Comparison of ENCODE assay signal across 15 cellular contexts in genomic region chrX:150765782-150766350, GRCh38.
DNase-seq lines count a peak whose midpoint lies in the region; ATAC-seq and TF ChIP-seq lines count a peak whose summit lies in the region.
"Had no signal": no experiment of that assay in that cellular context is flagged by ENCODE, and none has a peak within 500 bp of the region (broad histone marks: within the 10 kb centered on the region; RNA-seq: fewer than 3 reads in every experiment).

No MANE protein-coding gene starts in this region.

- no peaks in the 10 kb centered on the region; the same call in 2 of the 3 replicates for H3K36me3 Mint-ChIP-seq in GM23338 (ENCODE audit: low read depth)

- no peaks in the 10 kb centered on the region for H4K20me1 ChIP-seq in GM23338 (replicated peaks; ENCODE audit: insufficient read depth)

- TF ChIP-seq POLR2A in suprapubic skin (IDR thresholded peaks at IDR 0.05): no peak

- DNase-seq in GM23338 (ENCODE audit: low spot score) (peak; percentile 29), islet precursor cell (peak; percentile 51), trophoblast cell (peak; percentile 3 to 8), suprapubic skin (ENCODE audit: low spot score in 2 of 2) (no peak), NCI-H1436 treated with DMSO at 0.1 percent for 48 hours (lab: John Stamatoyannopoulos, UW) (no peak), NK-92 (lab: John Stamatoyannopoulos, UW; ENCODE audit: unreplicated experiment) (no peak)
- DNase-seq: Calu3; CD8-positive, alpha-beta T cell; HCEC 1CT; HFFc6; IMR-90 had no signal

- no peaks in the 10 kb centered on the region for H3K9me3 ChIP-seq in HUES6 (ENCODE audit: control insufficient read depth, insufficient read depth, low read depth, low read length)
- H3K9me3 ChIP-seq in trophoblast cell (ENCODE audit: insufficient read depth, low read depth, low read length): no peaks in the 10 kb centered on the region
- H3K9me3 ChIP-seq in suprapubic skin: no peaks in the 10 kb centered on the region
- H3K9me3 ChIP-seq: BLaER1 treated with 17β-estradiol and CSF1 and Interleukin-3, amounts not matched to agents 10 nM and 100 nM had no signal

- H3K9ac ChIP-seq in HUES6 (ENCODE audit: low read length) (peak overlapping the region; percentile 5), trophoblast cell (ENCODE audit: low read length) (no peak overlapping the region)
- H3K9ac ChIP-seq: BLaER1 treated with 17β-estradiol and CSF1 and Interleukin-3, amounts not matched to agents 10 nM and 100 nM had no signal

- H3K4me1 Mint-ChIP-seq in GM23338: peaks cover 12% of the 10 kb centered on the region
- H3K4me1 Mint-ChIP-seq: B cell had no signal

- no peaks in the 10 kb centered on the region for H3K79me1 ChIP-seq in trophoblast cell (ENCODE audit: low read length)

- H3K4me3 ChIP-seq in GM23338: no peak overlapping the region
- no peak overlapping the region; the same call in 1 of the 2 replicates for H3K4me3 ChIP-seq in HUES6 (ENCODE audit: low read depth, low read length)
- H3K4me3 ChIP-seq in trophoblast cell (ENCODE audit: low read depth, low read length): no peak overlapping the region
- H3K4me3 ChIP-seq in suprapubic skin: no peak overlapping the region
- H3K4me3 ChIP-seq: BLaER1 treated with 17β-estradiol and CSF1 and Interleukin-3, amounts not matched to agents 10 nM and 100 nM; K562 had no signal

- H4K12ac ChIP-seq in trophoblast cell (ENCODE audit: low read depth, low read length): no peak overlapping the region

- no peaks in the 10 kb centered on the region for H3K79me2 ChIP-seq in GM23338 (replicated peaks; ENCODE audit: insufficient read depth)
- no peaks in the 10 kb centered on the region for H3K79me2 ChIP-seq in trophoblast cell (ENCODE audit: control insufficient read depth, insufficient read depth, low read length, poor library complexity)

- H3K27me3 ChIP-seq in GM23338 (ENCODE audit: insufficient read depth) (no peaks in the 10 kb centered on the region), HUES6 (ENCODE audit: control insufficient read depth, insufficient read depth, low read length) (no peaks in the 10 kb centered on the region), trophoblast cell (ENCODE audit: insufficient read depth, low read length) (no peaks in the 10 kb centered on the region), suprapubic skin (no peaks in the 10 kb centered on the region)
- H3K27me3 ChIP-seq: BLaER1 treated with 17β-estradiol and CSF1 and Interleukin-3, amounts not matched to agents 10 nM and 100 nM had no signal

- H3K4me1 ChIP-seq in GM23338 (ENCODE audit: insufficient read depth): peaks cover 2% of the 10 kb centered on the region; the same call in 1 of the 2 replicates
- peaks cover 30% of the 10 kb centered on the region for H3K4me1 ChIP-seq in HUES6 (ENCODE audit: control insufficient read depth, insufficient read depth, low read length)
- peaks cover 0 to 8% of the 10 kb centered on the region in 2 experiments for H3K4me1 ChIP-seq in trophoblast cell (ENCODE audit: control insufficient read depth in 1 of 2, insufficient read depth in 2 of 2, low read length in 2 of 2)
- peaks cover 16% of the 10 kb centered on the region for H3K4me1 ChIP-seq in suprapubic skin

- no peak overlapping the region for H4K8ac ChIP-seq in trophoblast cell (ENCODE audit: low read depth, low read length)

- H2AK5ac ChIP-seq in trophoblast cell (ENCODE audit: low read length): no peak overlapping the region

- TF ChIP-seq EP300 in suprapubic skin (IDR thresholded peaks at IDR 0.05): no peak

- H3K36me3 ChIP-seq in GM23338 (ENCODE audit: insufficient read depth) (no peaks in the 10 kb centered on the region), HUES6 (ENCODE audit: control insufficient read depth, insufficient read depth, low read length) (peaks cover 8% of the 10 kb centered on the region; the same call in 1 of the 2 replicates), trophoblast cell (ENCODE audit: control insufficient read depth in 1 of 2, insufficient read depth in 2 of 2, low read length in 2 of 2) (peaks cover 3 to 14% of the 10 kb centered on the region in 2 experiments), suprapubic skin (no peaks in the 10 kb centered on the region)

- WGBS in trophoblast cell (ENCODE audit: extremely low coverage, insufficient coverage, insufficient read length): no CpG with 5 or more reads among the region's 19 CpGs
- WGBS in suprapubic skin: 83% methylated on average over 19 of the region's 19 CpGs

- no peaks in the 10 kb centered on the region for H3K9me2 ChIP-seq in GM23338 (ENCODE audit: insufficient read depth)

- H3K23ac ChIP-seq in trophoblast cell (ENCODE audit: low read length): no peak overlapping the region

- H3K4me2 ChIP-seq in GM23338 (no peak overlapping the region), trophoblast cell (ENCODE audit: low read length) (no peak overlapping the region)

- H3K27ac Mint-ChIP-seq in GM23338: no peak overlapping the region
- H3K27ac Mint-ChIP-seq: B cell; CD8-positive, alpha-beta T cell had no signal

- H3K18ac ChIP-seq in trophoblast cell (ENCODE audit: low read length): no peak overlapping the region

- H3K27ac ChIP-seq in GM23338 (ENCODE audit: low read depth) (no peak overlapping the region), HUES6 (ENCODE audit: low read depth, low read length) (no peak overlapping the region), trophoblast cell (ENCODE audit: low read depth, low read length) (no peak overlapping the region), suprapubic skin (no peak overlapping the region)
- H3K27ac ChIP-seq: BLaER1 treated with 17β-estradiol and CSF1 and Interleukin-3, amounts not matched to agents 10 nM and 100 nM had no signal

- H2AFZ ChIP-seq in GM23338: no peak overlapping the region
- H2AFZ ChIP-seq in trophoblast cell (ENCODE audit: insufficient read depth, low read length, poor library complexity): no peak overlapping the region

- no peak overlapping the region for H3K4me3 Mint-ChIP-seq in GM23338
- H3K4me3 Mint-ChIP-seq: B cell; CD8-positive, alpha-beta T cell; HFFc6 had no signal

- TF ChIP-seq CTCF in GM23338 (conservative IDR thresholded peaks at IDR 0.05; ENCODE audit: low read depth in 2 of 2): no peak
- TF ChIP-seq CTCF in suprapubic skin (IDR thresholded peaks at IDR 0.05): no peak

- H3K27me3 Mint-ChIP-seq in GM23338 (ENCODE audit: insufficient read depth, low read depth, poor library complexity): peaks cover 3% of the 10 kb centered on the region
- H3K27me3 Mint-ChIP-seq: B cell had no signal

- H4K91ac ChIP-seq in trophoblast cell (ENCODE audit: low read depth, low read length): no peak overlapping the region

- H3K9me3 Mint-ChIP-seq in GM23338: no peaks in the 10 kb centered on the region
- H3K9me3 Mint-ChIP-seq: CD8-positive, alpha-beta T cell; HFFc6 had no signal

- H3K4ac ChIP-seq in trophoblast cell (ENCODE audit: low read depth, low read length): no peak overlapping the region

- H2BK5ac ChIP-seq in trophoblast cell (ENCODE audit: low read depth, low read length, poor library complexity): no peak overlapping the region

- no peak overlapping the region for H2BK120ac ChIP-seq in trophoblast cell (ENCODE audit: insufficient read depth, low read length, poor library complexity)

- no peaks in the 10 kb centered on the region for H3F3A ChIP-seq in GM23338 (replicated peaks; ENCODE audit: low read depth)

- peak; percentile 34 for ATAC-seq in GM23338
- ATAC-seq: CD8-positive, alpha-beta T cell had no signal

- no peak overlapping the region for H2BK12ac ChIP-seq in trophoblast cell (ENCODE audit: low read length)

- H3K14ac ChIP-seq in trophoblast cell (ENCODE audit: low read length): no peak overlapping the region

TF ChIP-seq in GM23338, 12 proteins besides CTCF, POLR2A, EP300 and RAD21 (continues in another document):
- TF ChIP-seq JUNB (IDR thresholded peaks at IDR 0.05; ENCODE audit: unreplicated experiment) (no peak), EZH2phosphoT487 (IDR thresholded peaks at IDR 0.05; ENCODE audit: unreplicated experiment) (no peak), POLR2AphosphoS5 (IDR thresholded peaks at IDR 0.05; ENCODE audit: low read depth) (no peak), NANOG (IDR thresholded peaks at IDR 0.05; ENCODE audit: borderline replicate concordance) (no peak), CREB1 (CRISPR knock-in tag; IDR thresholded peaks at IDR 0.05; ENCODE audit: low read depth) (no peak), ZNF114 (CRISPR knock-in tag; IDR thresholded peaks at IDR 0.05) (no peak), STAT1 (IDR thresholded peaks at IDR 0.05; ENCODE audit: unreplicated experiment) (no peak), ETS1 (IDR thresholded peaks at IDR 0.05) (no peak)
- TF ChIP-seq, protein P1, sequence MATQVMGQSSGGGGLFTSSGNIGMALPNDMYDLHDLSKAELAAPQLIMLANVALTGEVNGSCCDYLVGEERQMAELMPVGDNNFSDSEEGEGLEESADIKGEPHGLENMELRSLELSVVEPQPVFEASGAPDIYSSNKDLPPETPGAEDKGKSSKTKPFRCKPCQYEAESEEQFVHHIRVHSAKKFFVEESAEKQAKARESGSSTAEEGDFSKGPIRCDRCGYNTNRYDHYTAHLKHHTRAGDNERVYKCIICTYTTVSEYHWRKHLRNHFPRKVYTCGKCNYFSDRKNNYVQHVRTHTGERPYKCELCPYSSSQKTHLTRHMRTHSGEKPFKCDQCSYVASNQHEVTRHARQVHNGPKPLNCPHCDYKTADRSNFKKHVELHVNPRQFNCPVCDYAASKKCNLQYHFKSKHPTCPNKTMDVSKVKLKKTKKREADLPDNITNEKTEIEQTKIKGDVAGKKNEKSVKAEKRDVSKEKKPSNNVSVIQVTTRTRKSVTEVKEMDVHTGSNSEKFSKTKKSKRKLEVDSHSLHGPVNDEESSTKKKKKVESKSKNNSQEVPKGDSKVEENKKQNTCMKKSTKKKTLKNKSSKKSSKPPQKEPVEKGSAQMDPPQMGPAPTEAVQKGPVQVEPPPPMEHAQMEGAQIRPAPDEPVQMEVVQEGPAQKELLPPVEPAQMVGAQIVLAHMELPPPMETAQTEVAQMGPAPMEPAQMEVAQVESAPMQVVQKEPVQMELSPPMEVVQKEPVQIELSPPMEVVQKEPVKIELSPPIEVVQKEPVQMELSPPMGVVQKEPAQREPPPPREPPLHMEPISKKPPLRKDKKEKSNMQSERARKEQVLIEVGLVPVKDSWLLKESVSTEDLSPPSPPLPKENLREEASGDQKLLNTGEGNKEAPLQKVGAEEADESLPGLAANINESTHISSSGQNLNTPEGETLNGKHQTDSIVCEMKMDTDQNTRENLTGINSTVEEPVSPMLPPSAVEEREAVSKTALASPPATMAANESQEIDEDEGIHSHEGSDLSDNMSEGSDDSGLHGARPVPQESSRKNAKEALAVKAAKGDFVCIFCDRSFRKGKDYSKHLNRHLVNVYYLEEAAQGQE (IDR thresholded peaks at IDR 0.05; ENCODE audit: unreplicated experiment): no peak

Comparison
In these comparisons a context has a peak if more than half of its experiments do, and no peak if none do; other contexts are left out.
1. DNase-seq: peak in GM23338 (single experiment), islet precursor cell (single experiment) and trophoblast cell (2 of 2); none in suprapubic skin (0 of 2), NCI-H1436 treated with DMSO at 0.1 percent for 48 hours (single experiment) and NK-92 (single experiment).